ENCODE assay signal across 19 cellular contexts in genomic region chr11:120514541-120515121, GRCh38. TPM values are rescaled to one million over a fixed set of nuclear protein-coding genes. Genes with fewer than 3 reads are reported as not detected.
DNase-seq lines count a peak whose midpoint lies in the region; ATAC-seq and TF ChIP-seq lines count a peak whose summit lies in the region.
"Had no signal": no experiment of that assay in that cellular context is flagged by ENCODE, and none has a peak within 500 bp of the region (broad histone marks: within the 10 kb centered on the region; RNA-seq: fewer than 3 reads in every experiment).

No MANE protein-coding gene starts in this region.

- no peak overlapping the region for H3K9ac ChIP-seq in IMR-90 (ENCODE audit: low read depth, low read length)
- H3K9ac ChIP-seq: BLaER1 treated with 17β-estradiol and CSF1 and Interleukin-3, amounts not matched to agents 10 nM and 100 nM had no signal

- no peak overlapping the region for H2BK120ac ChIP-seq in IMR-90 (ENCODE audit: low read depth, low read length)

- no peaks in the 10 kb centered on the region for H3K36me3 ChIP-seq in IMR-90 (ENCODE audit: control insufficient read depth, insufficient read depth, low read length)
- no peaks in the 10 kb centered on the region for H3K36me3 ChIP-seq in sigmoid colon
- H3K36me3 ChIP-seq: BLaER1 treated with 17β-estradiol and CSF1 and Interleukin-3, amounts not matched to agents 10 nM and 100 nM; SJCRH30 had no signal

- ATAC-seq in IMR-90 (ENCODE audit: low read depth), result no peak
- ATAC-seq in HG03039 (IDR thresholded peaks at IDR 0.05; ENCODE audit: unreplicated experiment), result no peak
- ATAC-seq: CD8-positive, alpha-beta T cell had no signal

- H3K27me3 ChIP-seq in IMR-90 (ENCODE audit: control insufficient read depth, insufficient read depth, low read length) (peaks cover 4% of the 10 kb centered on the region; the same call in 1 of the 2 replicates), sigmoid colon (peaks cover 4 to 14% (median 12%) of the 10 kb centered on the region in 3 donors)
- H3K27me3 ChIP-seq: SJCRH30 had no signal

- in situ Hi-C loops in IMR-90 (cut with MboI; ENCODE audit: low sequenced_read_pairs), result loop anchor here (5.0 kb wide), 2 partner anchors 173 to 288 kb away; no protein-coding TSS in a partner anchor

- H2AFZ ChIP-seq in IMR-90 (replicated peaks; ENCODE audit: low read length, poor library complexity), result no peak overlapping the region

- no TSS peak for BruUV-seq in IMR-90 (replicated peaks; lab: Mats Ljungman, UMichigan)

- no peaks in the 10 kb centered on the region for H3K36me3 Mint-ChIP-seq in nephron (ENCODE audit: low read depth)
- H3K36me3 Mint-ChIP-seq: CD8-positive, alpha-beta T cell; IgD-negative memory B cell had no signal

- H4K91ac ChIP-seq in IMR-90 (ENCODE audit: insufficient read depth, low read depth, low read length), result no peak overlapping the region

- H3K4me1 Mint-ChIP-seq in nephron, result peaks cover 21% of the 10 kb centered on the region

- TF ChIP-seq CTCF in IMR-90 (conservative IDR thresholded peaks at IDR 0.05; ENCODE audit: low read depth, low read length), result no peak
- no peak for TF ChIP-seq CTCF in nephron (IDR thresholded peaks at IDR 0.05; ENCODE audit: unreplicated experiment in 3 of 3)
- no peak for TF ChIP-seq CTCF in sigmoid colon (IDR thresholded peaks at IDR 0.05)

- no peak for TF ChIP-seq POLR2A in IMR-90 (IDR thresholded peaks at IDR 0.05; ENCODE audit: low read depth, low read length)
- no peak for TF ChIP-seq POLR2A in sigmoid colon (IDR thresholded peaks at IDR 0.05)

- H3K9me3 ChIP-seq in IMR-90 (ENCODE audit: control insufficient read depth, insufficient read depth, low read length), result no peaks in the 10 kb centered on the region
- no peaks in the 10 kb centered on the region for H3K9me3 ChIP-seq in sigmoid colon
- H3K9me3 ChIP-seq: BLaER1 treated with 17β-estradiol and CSF1 and Interleukin-3, amounts not matched to agents 10 nM and 100 nM; SJCRH30 had no signal

- H3K23ac ChIP-seq in IMR-90 (ENCODE audit: low read depth, low read length), result no peak overlapping the region

- dilution Hi-C loops in IMR-90 (cut with HindIII; ENCODE audit: low sequenced_read_pairs, unreplicated experiment), result no loop called here

- POLR2A ChIA-PET in IMR-90 (lab: Charles Lee; ENCODE audit: unreplicated experiment), result no interaction called here

- H3K79me1 ChIP-seq in IMR-90 (ENCODE audit: low read depth in 1 of 2, low read length in 2 of 2), result no peaks in the 10 kb centered on the region

- H4K5ac ChIP-seq in IMR-90 (ENCODE audit: low read depth, low read length), result no peak overlapping the region

- TF ChIP-seq RAD21 in IMR-90 (IDR thresholded peaks at IDR 0.05; ENCODE audit: low read length), result no peak

- H3K4me3 ChIP-seq in IMR-90 (ENCODE audit: insufficient read depth, low read depth, low read length) (no peak overlapping the region), sigmoid colon (no peak overlapping the region)
- H3K4me3 ChIP-seq: BLaER1 treated with 17β-estradiol and CSF1 and Interleukin-3, amounts not matched to agents 10 nM and 100 nM; SJCRH30 had no signal

- H3K56ac ChIP-seq in IMR-90 (ENCODE audit: extremely low read depth, insufficient read depth, low read length), result no peak overlapping the region

- H4K8ac ChIP-seq in IMR-90 (ENCODE audit: low read depth in 2 of 2, low read length in 2 of 2), result no peak overlapping the region

- WGBS in IMR-90 (ENCODE audit: extremely low coverage in 2 of 2, insufficient read length in 1 of 2), 2 experiments, result 95% methylated on average over 10 of the region's 14 CpGs; no CpG with 5 or more reads in 1 of the 2 experiments
- WGBS in sigmoid colon, 2 donors, result 82 to 86% methylated on average over 14 of the region's 14 CpGs

- peaks cover 47% of the 10 kb centered on the region for H3K27me3 Mint-ChIP-seq in nephron (ENCODE audit: low read depth)

- no peak overlapping the region for H2BK5ac ChIP-seq in IMR-90 (ENCODE audit: low read depth, low read length, poor library complexity, severe bottlenecking)

- H2AK5ac ChIP-seq in IMR-90 (ENCODE audit: low read depth, low read length), result 0 out of 2 replicates have a peak overlapping the region, but pooled peaks have one; percentile 5

- no peak overlapping the region for H3K4ac ChIP-seq in IMR-90 (ENCODE audit: low read depth, low read length)

- peaks cover 13% of the 10 kb centered on the region; the same call in 1 of the 2 replicates for H3K4me1 ChIP-seq in IMR-90 (ENCODE audit: control insufficient read depth, insufficient read depth, low read length)
- H3K4me1 ChIP-seq in sigmoid colon, result peaks cover 0 to 7% (median 5%) of the 10 kb centered on the region in 4 donors

- no peak overlapping the region for H3K27ac Mint-ChIP-seq in nephron
- H3K27ac Mint-ChIP-seq: CD8-positive, alpha-beta T cell had no signal

- no peak overlapping the region for H3K27ac ChIP-seq in IMR-90 (ENCODE audit: insufficient read depth, low read length)
- peak overlapping the region; percentile 4 for H3K27ac ChIP-seq in caudate nucleus (ENCODE audit: low read depth, low read length)
- no peak overlapping the region for H3K27ac ChIP-seq in sigmoid colon
- H3K27ac ChIP-seq: BLaER1 treated with 17β-estradiol and CSF1 and Interleukin-3, amounts not matched to agents 10 nM and 100 nM; SJCRH30 had no signal

- TF ChIP-seq EP300 in sigmoid colon (IDR thresholded peaks at IDR 0.05), result no peak

- no peak overlapping the region for H2BK20ac ChIP-seq in IMR-90 (ENCODE audit: low read depth, low read length)

- H4K20me1 ChIP-seq in IMR-90 (ENCODE audit: insufficient read depth, low read length), result no peaks in the 10 kb centered on the region

- H3K4me3 Mint-ChIP-seq in nephron, result peak overlapping the region in 2 of 3 experiments; percentile 43 to 82

- DNase-seq in IMR-90 (no peak), caudate nucleus (lab: John Stamatoyannopoulos, UW) (no peak), sigmoid colon (peak; percentile 56), globus pallidus (ENCODE audit: low spot score) (no peak), HuH-7 (ENCODE audit: low spot score) (no peak)
- DNase-seq: CD8-positive, alpha-beta T cell; Karpas-422; NCI-H1048; NCI-H146; NCI-H2029 treated with DMSO at 0.1 percent for 48 hours; NCI-H2171; NCI-H526; SJCRH30 had no signal

- H3K4me2 ChIP-seq in IMR-90 (ENCODE audit: low read depth, low read length), result no peak overlapping the region
- H3K4me2 ChIP-seq: BLaER1 treated with 17β-estradiol and CSF1 and Interleukin-3, amounts not matched to agents 10 nM and 100 nM had no signal

- CTCF ChIA-PET in IMR-90 (lab: Yijun Ruan, JAX), result no interaction called here

- peaks cover 8% of the 10 kb centered on the region; the same call in 1 of the 2 replicates for H3K9me1 ChIP-seq in IMR-90 (ENCODE audit: insufficient read depth, low read length)

- no peak overlapping the region for H2BK15ac ChIP-seq in IMR-90 (ENCODE audit: low read depth, low read length)

- intact Hi-C loops in IMR-90 (cut with micrococcal nuclease), result loop anchor here (5.0 to 10.0 kb wide), 2 partner anchors 200 to 1993 kb away; no protein-coding TSS in a partner anchor
- intact Hi-C loops in sigmoid colon (cut with DNase I), result no loop called here

- H3K14ac ChIP-seq in IMR-90 (replicated peaks; ENCODE audit: low read depth, low read length), result no peak overlapping the region

- no peak overlapping the region for H2AK9ac ChIP-seq in IMR-90 (replicated peaks; ENCODE audit: low read depth, low read length, poor library complexity)

- no peaks in the 10 kb centered on the region for H3K9me3 Mint-ChIP-seq in nephron
- H3K9me3 Mint-ChIP-seq: CD8-positive, alpha-beta T cell; IgD-negative memory B cell had no signal

- H3K18ac ChIP-seq in IMR-90 (ENCODE audit: low read depth, low read length), result no peak overlapping the region

TF ChIP-seq in IMR-90, 13 proteins besides CTCF, POLR2A, EP300 and RAD21:
- TF ChIP-seq MAFK (IDR thresholded peaks at IDR 0.05; ENCODE audit: low read depth, low read length), result no peak
- TF ChIP-seq FOS (IDR thresholded peaks at IDR 0.05; ENCODE audit: low read depth, low read length), result no peak
- TF ChIP-seq MXI1 (IDR thresholded peaks at IDR 0.05; ENCODE audit: borderline replicate concordance, low read depth, low read length), result no peak
- no peak for TF ChIP-seq CHD1 (IDR thresholded peaks at IDR 0.05; ENCODE audit: low read depth, low read length)
- TF ChIP-seq NFE2L2 (IDR thresholded peaks at IDR 0.05; ENCODE audit: low read depth, low read length), result no peak
- TF ChIP-seq BHLHE40 (IDR thresholded peaks at IDR 0.05; ENCODE audit: low read depth, low read length), result no peak
- no peak for TF ChIP-seq RFX5 (IDR thresholded peaks at IDR 0.05; ENCODE audit: low read depth, low read length)
- no peak for TF ChIP-seq ELK1 (IDR thresholded peaks at IDR 0.05; ENCODE audit: borderline replicate concordance, low read depth, low read length)

RNA-seq across cellular contexts. Expression of gene GRIK4, which starts 3.1 kb away (rescaled TPM):
- total RNA-seq in IMR-90 (2012; rRNA removed) (under 0.01 and 0.18 TPM in 2 replicates), sigmoid colon (under 1 TPM in 2 of 4 donors, not detected in 2; 0.27 to 0.36 TPM)
- polyA plus RNA-seq in IMR-90 (2012; rRNA removed) (0.29 and 0.38 TPM in 2 replicates), sigmoid colon (under 1 TPM in 1 of 3 donors, not detected in 2; 0.10 TPM)
- 0.25 and 0.36 TPM in 2 replicates for polyA plus RNA-seq in IMR-90 (2012; cell fraction: cytosol; rRNA removed)
- polyA plus RNA-seq in IMR-90 (2012; cell fraction: nucleus; rRNA removed; ENCODE audit: low replicate concordance), result 0.39 and 0.41 TPM in 2 replicates
- total RNA-seq: CD8-positive, alpha-beta T cell; HT-29; MCF 10A; SJCRH30 had no signal
- polyA plus RNA-seq: IgD-negative memory B cell had no signal
